In genomic region chr13:99312493-99312883, GRCh38 we compare ENCODE assay signal across 8 cellular contexts. TPM values are rescaled to one million over a fixed set of nuclear protein-coding genes. Genes with fewer than 3 reads are reported as not detected.
DNase-seq lines count a peak whose midpoint lies in the region; ATAC-seq and TF ChIP-seq lines count a peak whose summit lies in the region.

No MANE protein-coding gene starts in this region.

- H3F3A ChIP-seq in GM23248 (ENCODE audit: insufficient read depth): peaks cover 64% of the 10 kb centered on the region

- H3K9me3 ChIP-seq in GM23248 (ENCODE audit: low read depth) (no peaks in the 10 kb centered on the region), hepatocyte (ENCODE audit: low read depth) (no peaks in the 10 kb centered on the region), suprapubic skin (no peaks in the 10 kb centered on the region)

- H3K36me3 ChIP-seq in ACC112 (ENCODE audit: insufficient read depth, low read length): peaks cover 3% of the 10 kb centered on the region; the same call in 1 of the 2 replicates
- H3K36me3 ChIP-seq in GM23248 (ENCODE audit: low read depth): no peaks in the 10 kb centered on the region
- H3K36me3 ChIP-seq in hepatocyte (replicated peaks; ENCODE audit: insufficient read depth, low read depth): no peaks in the 10 kb centered on the region
- H3K36me3 ChIP-seq in suprapubic skin: peaks cover 4% of the 10 kb centered on the region

- H3K9me2 ChIP-seq in GM23248 (ENCODE audit: insufficient read depth) (no peaks in the 10 kb centered on the region), hepatocyte (replicated peaks; ENCODE audit: insufficient read depth) (no peaks in the 10 kb centered on the region)

- no peaks in the 10 kb centered on the region for H3K9me3 Mint-ChIP-seq in activated naive CD4-positive, alpha-beta T cell treated with anti-CD3 and anti-CD28 coated beads, Interleukin-2, amount 50 U/mL, for 72 hours

- H3K27me3 ChIP-seq in ACC112 (ENCODE audit: insufficient read depth, low read length) (no peaks in the 10 kb centered on the region), GM23248 (replicated peaks; ENCODE audit: insufficient read depth) (no peaks in the 10 kb centered on the region), hepatocyte (no peaks in the 10 kb centered on the region), suprapubic skin (no peaks in the 10 kb centered on the region)

- H4K20me1 ChIP-seq in GM23248 (ENCODE audit: insufficient read depth) (no peaks in the 10 kb centered on the region), hepatocyte (ENCODE audit: insufficient read depth, poor library complexity, severe bottlenecking) (no peaks in the 10 kb centered on the region)

- in situ Hi-C loops in GM23248 (cut with MboI): no loop called here

- DNase-seq in GM23248 (peak; percentile 99), hepatocyte (ENCODE audit: low spot score) (peak; percentile 24), suprapubic skin (ENCODE audit: low spot score in 2 of 2) (peak; percentile 85 to 91), activated gamma-delta T cell (lab: John Stamatoyannopoulos, UW) (no peak)
- peak in 1 of 2 donors; percentile 74 for DNase-seq in activated naive CD4-positive, alpha-beta T cell treated with anti-CD3 and anti-CD28 coated beads, Interleukin-2, amount 50 U/mL, for 72 hours (ENCODE audit: low spot score in 2 of 2)
- DNase-seq in activated CD4-positive, CD25-positive, alpha-beta regulatory T cell treated with anti-CD3 and anti-CD28 coated beads, Interleukin-2, amount 50 U/mL, for 72 hours: no peak

- H3K27ac Mint-ChIP-seq in activated naive CD4-positive, alpha-beta T cell treated with anti-CD3 and anti-CD28 coated beads, Interleukin-2, amount 50 U/mL, for 72 hours: peak overlapping the region; percentile 90 to 94

- TF ChIP-seq POLR2A in suprapubic skin (IDR thresholded peaks at IDR 0.05): peak in 1 of 2 donors; percentile 27

- H3K27ac ChIP-seq in ACC112 (ENCODE audit: low read depth, low read length) (peak overlapping the region; percentile 91), GM23248 (peak overlapping the region; percentile 94), hepatocyte (peak overlapping the region; percentile 11), suprapubic skin (peak overlapping the region; percentile 57)

- peak overlapping the region; percentile 70 for H3K9ac ChIP-seq in GM23248

- H3K4me3 ChIP-seq in ACC112 (ENCODE audit: low read depth, low read length) (no peak overlapping the region), GM23248 (no peak overlapping the region), hepatocyte (no peak overlapping the region), suprapubic skin (no peak overlapping the region)

- peak in 1 of 2 donors; percentile 4 for ATAC-seq in activated naive CD4-positive, alpha-beta T cell treated with anti-CD3 and anti-CD28 coated beads, Interleukin-2, amount 50 U/mL, for 72 hours
- no peak for ATAC-seq in GM19463 (IDR thresholded peaks at IDR 0.05; ENCODE audit: unreplicated experiment)

- peak overlapping the region; percentile 56 for H3K4me2 ChIP-seq in GM23248 (ENCODE audit: unreplicated experiment)
- no peak overlapping the region for H3K4me2 ChIP-seq in hepatocyte

- H2AFZ ChIP-seq in ACC112 (ENCODE audit: low read length, unreplicated experiment) (no peak overlapping the region), GM23248 (no peak overlapping the region), hepatocyte (no peak overlapping the region)

- TF ChIP-seq CTCF in hepatocyte (IDR thresholded peaks at IDR 0.05; ENCODE audit: poor library complexity) (no peak), suprapubic skin (IDR thresholded peaks at IDR 0.05) (no peak)

- H3K4me1 ChIP-seq in ACC112 (ENCODE audit: control insufficient read depth, insufficient read depth, low read length, unreplicated experiment): peaks cover 69% of the 10 kb centered on the region
- H3K4me1 ChIP-seq in GM23248 (ENCODE audit: insufficient read depth): peaks cover 68% of the 10 kb centered on the region
- H3K4me1 ChIP-seq in hepatocyte (ENCODE audit: insufficient read depth): peaks cover 13% of the 10 kb centered on the region
- H3K4me1 ChIP-seq in suprapubic skin: peaks cover 21% of the 10 kb centered on the region

- H3K36me3 Mint-ChIP-seq in activated naive CD4-positive, alpha-beta T cell treated with anti-CD3 and anti-CD28 coated beads, Interleukin-2, amount 50 U/mL, for 72 hours: peaks cover 21 to 27% of the 10 kb centered on the region in 2 donors

- H3K79me2 ChIP-seq in ACC112 (ENCODE audit: control insufficient read depth, insufficient read depth, low read length, unreplicated experiment) (peaks cover 3% of the 10 kb centered on the region), GM23248 (ENCODE audit: insufficient read depth) (no peaks in the 10 kb centered on the region), hepatocyte (peaks cover 7% of the 10 kb centered on the region)

- TF ChIP-seq EP300 in suprapubic skin (IDR thresholded peaks at IDR 0.05): peak; percentile 29

- whole genome bisulfite sequencing in GM23248 (ENCODE audit: low coverage in 1 of 2, low lambda C conversion rate in 2 of 2, missing lambda C conversion rate in 2 of 2), 2 experiments: 6 to 7% methylated on average over 7 of the region's 7 CpGs
- WGBS in hepatocyte (ENCODE audit: low lambda C conversion rate, missing lambda C conversion rate): 81% methylated on average over 7 of the region's 7 CpGs
- 58% methylated on average over 7 of the region's 7 CpGs for WGBS in suprapubic skin

RNA-seq across cellular contexts. Expression of gene GPR183, which starts 5.3 kb away (rescaled TPM):
- total RNA-seq in GM23248 (2014; rRNA removed; shearing (Covaris generic)): not detected in 2 replicates
- polyA plus RNA-seq in GM23248 (2016; fragmentation: Nextera tagmentation; extraction: Ambion mirVana) (0.25 and 0.33 TPM in 2 replicates), hepatocyte (1.4 and 3.0 TPM in 2 replicates)
- total RNA-seq in activated naive CD4-positive, alpha-beta T cell treated with anti-CD3 and anti-CD28 coated beads, Interleukin-2, amount 50 U/mL, for 72 hours: 10 to 100 TPM; 55.0 to 55.4 TPM
- total RNA-seq in hepatocyte (5.2 and 5.3 TPM in 2 replicates), suprapubic skin (1 to 10 TPM; 2.3 to 7.0 (median 4.4) TPM)

RNA-seq across cellular contexts. Expression of gene GPR18, which starts 54.3 kb away (rescaled TPM):
- total RNA-seq in GM23248 (2014; rRNA removed; shearing (Covaris generic)): not detected in 2 replicates
- polyA plus RNA-seq in GM23248 (2016; fragmentation: Nextera tagmentation; extraction: Ambion mirVana) (0.22 and 0.46 TPM in 2 replicates), hepatocyte (0.35 TPM in 1 of 2 replicates, not detected in the other)
- total RNA-seq in activated naive CD4-positive, alpha-beta T cell treated with anti-CD3 and anti-CD28 coated beads, Interleukin-2, amount 50 U/mL, for 72 hours: 1 to 10 TPM; 2.0 to 8.4 TPM
- total RNA-seq in hepatocyte (not detected in 2 replicates), suprapubic skin (not detected)

Comparison
In these comparisons a context has a peak if more than half of its experiments do, and no peak if none do; other contexts are left out.
1. H3K27ac ChIP-seq: peak in every context shown above with its lines; median percentile 94 in GM23248; 91 in ACC112; 57 in suprapubic skin; 11 in hepatocyte.
2. DNase-seq: peak in GM23248 (single experiment), hepatocyte (single experiment) and suprapubic skin (2 of 2); none in activated CD4-positive, CD25-positive, alpha-beta regulatory T cell treated with anti-CD3 and anti-CD28 coated beads, Interleukin-2, amount 50 U/mL, for 72 hours (single experiment) and activated gamma-delta T cell (single experiment).